ENCODE assay signal across 25 cellular contexts in genomic region chr14:86402547-86402946, GRCh38.
DNase-seq lines count a peak whose midpoint lies in the region; ATAC-seq, FAIRE-seq and TF ChIP-seq lines count a peak whose summit lies in the region.
"Had no signal": no experiment of that assay in that cellular context is flagged by ENCODE, and none has a peak within 500 bp of the region (broad histone marks: within the 10 kb centered on the region; RNA-seq: fewer than 3 reads in every experiment).

No MANE protein-coding gene starts in this region.

- no peak for TF ChIP-seq RAD21 in HepG2 (CRISPR knock-in tag; IDR thresholded peaks at IDR 0.05)

- no peaks in the 10 kb centered on the region for H3K79me2 ChIP-seq in HepG2 (ENCODE audit: insufficient read depth, low read length)

- H3K9me3 ChIP-seq in HepG2 (ENCODE audit: low read length), result no peaks in the 10 kb centered on the region
- H3K9me3 ChIP-seq in right lobe of liver, result no peaks in the 10 kb centered on the region
- no peaks in the 10 kb centered on the region for H3K9me3 ChIP-seq in SK-N-MC (ENCODE audit: low read depth, low read length)
- H3K9me3 ChIP-seq in testis, result no peaks in the 10 kb centered on the region
- H3K9me3 ChIP-seq: BE2C, BLaER1 had no signal

- CTCF ChIA-PET in HepG2 (lab: Yijun Ruan, JAX; ENCODE audit: low intra/inter-chr PET ratio, low total read pairs), result no interaction called here

- intact Hi-C loops in HepG2 (cut with micrococcal nuclease; ENCODE audit: unreplicated experiment) (no loop called here), right lobe of liver (cut with DNase I) (no loop called here), testis (cut with DNase I; ENCODE audit: low total_unique reads) (no loop called here)

- H3K4me3 ChIP-seq in HepG2 (replicated peaks in 1 of 3; ENCODE audit: insufficient read depth in 1 of 3, low read depth in 2 of 3, low read length in 3 of 3), result no peak overlapping the region
- H3K4me3 ChIP-seq in right lobe of liver, result no peak overlapping the region
- H3K4me3 ChIP-seq in SK-N-MC, result peak overlapping the region; percentile 66
- no peak overlapping the region for H3K4me3 ChIP-seq in testis
- H3K4me3 ChIP-seq: BLaER1, GM12878 had no signal

- TF ChIP-seq CTCF in HepG2 (CRISPR knock-in tag; IDR thresholded peaks at IDR 0.05) (no peak), right lobe of liver (IDR thresholded peaks at IDR 0.05) (no peak), testis (IDR thresholded peaks at IDR 0.05) (no peak)

- in situ Hi-C loops in HepG2 (cut with HindIII; ENCODE audit: extremely low pct_ligation_motif_present, low pct_unique_long_range_greater_than_20kb), result no loop called here

- no peak for FAIRE-seq in HepG2 (lab: Jason Lieb, UNC)
- FAIRE-seq: GM12878, GM12892, GM18507, GM19239 had no signal

- BruUV-seq in HepG2 (replicated peaks; lab: Mats Ljungman, UMichigan), result no TSS peak

- peaks cover 8% of the 10 kb centered on the region; the same call in 1 of the 2 replicates for H3K4me1 ChIP-seq in HepG2 (ENCODE audit: insufficient read depth, low read length)
- H3K4me1 ChIP-seq in right lobe of liver, result no peaks in the 10 kb centered on the region
- H3K4me1 ChIP-seq in testis, result no peaks in the 10 kb centered on the region
- H3K4me1 ChIP-seq: BLaER1 had no signal

- H3K27me3 ChIP-seq in HepG2 (ENCODE audit: control insufficient read depth in 1 of 2, insufficient read depth in 2 of 2, low read length in 2 of 2) (no peaks in the 10 kb centered on the region), right lobe of liver (no peaks in the 10 kb centered on the region), testis (no peaks in the 10 kb centered on the region)
- H3K27me3 ChIP-seq: BE2C, BLaER1 had no signal

- WGBS in HepG2 (ENCODE audit: low lambda C conversion rate), result 20% methylated on average over 1 of the region's 1 CpG
- WGBS in right lobe of liver (ENCODE audit: insufficient coverage, low coverage, low lambda C conversion rate, missing lambda C conversion rate), result 29% methylated on average over 1 of the region's 1 CpG
- 84 to 95% methylated on average over 1 of the region's 1 CpG for WGBS in testis, 2 donors

- H3K27ac ChIP-seq in HepG2 (ENCODE audit: extremely low read length, insufficient read depth, low read length) (no peak overlapping the region), right lobe of liver (no peak overlapping the region), SK-N-MC (peak overlapping the region; percentile 76), testis (no peak overlapping the region)
- H3K27ac ChIP-seq: 22Rv1, BLaER1 had no signal

- H3K36me3 ChIP-seq in HepG2 (replicated peaks in 1 of 2; ENCODE audit: control insufficient read depth in 1 of 2, insufficient read depth in 2 of 2, low read length in 2 of 2) (no peaks in the 10 kb centered on the region), right lobe of liver (no peaks in the 10 kb centered on the region), SK-N-MC (ENCODE audit: insufficient read depth, low read length) (no peaks in the 10 kb centered on the region), testis (ENCODE audit: low read depth, missing control alignments) (no peaks in the 10 kb centered on the region)
- H3K36me3 ChIP-seq: BE2C, BLaER1 had no signal

- no peak overlapping the region for H3K9ac ChIP-seq in HepG2 (ENCODE audit: insufficient read depth, low read depth, low read length)
- no peak overlapping the region for H3K9ac ChIP-seq in SK-N-MC (ENCODE audit: insufficient read length)
- H3K9ac ChIP-seq: BLaER1 had no signal

- ATAC-seq in HepG2 (no peak), right lobe of liver (no peak), GM18517 (IDR thresholded peaks at IDR 0.05; ENCODE audit: unreplicated experiment) (no peak)
- ATAC-seq: GM12878 had no signal

- POLR2A ChIA-PET in HepG2 (lab: Yijun Ruan, JAX), result no interaction called here

- DNase-seq in HepG2 (ENCODE audit: low spot score) (no peak), right lobe of liver (no peak), SK-N-MC (ENCODE audit: low read depth, low spot score) (peak; percentile 51), testis (no peak)
- DNase-seq: ACHN; BE2C; C1 segment of cervical spinal cord; CD4-positive, alpha-beta memory T cell; CD4-positive, CD25-positive, alpha-beta regulatory T cell; CD8-positive, alpha-beta memory T cell; COR-L47; DMS 273 treated with DMSO at 0.1 percent for 48 hours; DMS153; DMS53; DMS79; DND-41; EL; GDM1 had no signal

- TF ChIP-seq EP300 in HepG2 (IDR thresholded peaks at IDR 0.05; ENCODE audit: low read depth in 2 of 2, low read length in 2 of 2), result no peak
- no peak for TF ChIP-seq EP300 in HepG2 (CRISPR knock-in tag; IDR thresholded peaks at IDR 0.05; ENCODE audit: borderline replicate concordance)

- H2AFZ ChIP-seq in HepG2 (ENCODE audit: low read length), result no peak overlapping the region

- no peak overlapping the region for H3K4me2 ChIP-seq in HepG2 (ENCODE audit: low read depth, low read length)
- H3K4me2 ChIP-seq: BLaER1 had no signal

- H4K20me1 ChIP-seq in HepG2 (ENCODE audit: insufficient read depth, low read length), result no peaks in the 10 kb centered on the region
- H4K20me1 ChIP-seq: BLaER1 had no signal

- TF ChIP-seq POLR2A in HepG2 (IDR thresholded peaks at IDR 0.05; ENCODE audit: insufficient read depth in 1 of 2, low read depth in 2 of 2, low read length in 2 of 2), result no peak
- TF ChIP-seq POLR2A in right lobe of liver (IDR thresholded peaks at IDR 0.05), result no peak
- no peak for TF ChIP-seq POLR2A in testis (IDR thresholded peaks at IDR 0.05)

TF ChIP-seq in HepG2, 621 proteins besides CTCF, POLR2A, EP300 and RAD21:
- TF ChIP-seq MAFK (conservative IDR thresholded peaks at IDR 0.05 in 1 of 2, IDR thresholded peaks at IDR 0.05 in 1 of 2; ENCODE audit: low read length in 2 of 2) (peak; percentile 53 to 77; a peak in 3 of 4 replicates), CCDC6 (CRISPR knock-in tag; IDR thresholded peaks at IDR 0.05) (no peak), ZNF704 (CRISPR knock-in tag; IDR thresholded peaks at IDR 0.05; ENCODE audit: borderline replicate concordance) (no peak), RBAK (CRISPR knock-in tag; IDR thresholded peaks at IDR 0.05) (no peak), MAFF (IDR thresholded peaks at IDR 0.05; ENCODE audit: low read depth, low read length) (peak; percentile 63), MBNL3 (CRISPR knock-in tag; conservative IDR thresholded peaks at IDR 0.05) (no peak), KMT2A (CRISPR knock-in tag; IDR thresholded peaks at IDR 0.05) (no peak), IRX3 (CRISPR knock-in tag; IDR thresholded peaks at IDR 0.05; ENCODE audit: borderline replicate concordance, low read depth) (no peak), TEAD3 (CRISPR knock-in tag; optimal IDR thresholded peaks at IDR 0.05; ENCODE audit: borderline replicate concordance) (no peak)
